In the genomic region with DNA sequence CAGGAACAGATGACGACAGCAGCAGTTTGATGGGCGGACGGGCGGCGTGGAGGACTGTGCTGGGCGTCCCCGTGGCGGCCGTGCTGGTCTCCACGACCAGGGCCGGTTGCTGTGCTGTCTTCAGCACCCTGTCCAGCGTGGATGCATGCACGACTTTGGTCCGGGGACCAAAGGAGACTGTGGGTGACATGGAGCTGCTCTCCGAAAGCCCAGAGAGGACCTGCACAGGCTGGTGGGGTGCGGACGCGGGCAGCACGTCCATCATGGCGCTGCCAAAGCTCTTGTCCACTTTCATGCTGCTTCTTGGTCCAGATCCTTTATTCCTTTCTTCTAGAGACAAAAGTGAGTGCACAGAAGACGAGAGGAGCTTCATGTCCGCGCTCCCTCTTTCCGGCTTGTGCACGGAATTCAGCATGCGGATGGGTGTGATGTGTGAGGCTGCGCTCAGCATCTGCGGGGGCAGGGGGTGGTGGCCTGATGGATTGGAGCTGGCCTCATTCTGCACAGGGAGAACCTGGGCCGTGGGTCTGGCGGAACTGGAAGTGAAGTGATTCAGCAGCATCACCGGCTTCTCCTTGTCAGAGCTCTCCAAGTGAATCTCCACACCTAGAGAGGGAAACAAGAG, we compare ENCODE assay signal across 13 cellular contexts. TPM values are rescaled to one million over a fixed set of nuclear protein-coding genes. Genes with fewer than 3 reads are reported as not detected.
DNase-seq lines count a peak whose midpoint lies in the region; ATAC-seq and TF ChIP-seq lines count a peak whose summit lies in the region.
"Had no signal": no experiment of that assay in that cellular context is flagged by ENCODE, and none has a peak within 500 bp of the region (broad histone marks: within the 10 kb centered on the region; RNA-seq: fewer than 3 reads in every experiment).

No MANE protein-coding gene starts in this region.

- no peak for TF ChIP-seq CTCF in brain (conservative IDR thresholded peaks at IDR 0.05)
- TF ChIP-seq CTCF in endothelial cell (IDR thresholded peaks at IDR 0.05; ENCODE audit: unreplicated experiment), result no peak

- CTCF ChIA-PET in activated CD4-positive, alpha-beta T cell treated with anti-CD3 and anti-CD28 coated beads, Interleukin-2, amount 10 ng/mL, durations not matched to agents 7 days and 5 days (lab: Charles Lee), result interaction anchor here (1.2 kb wide), 1 partner anchor 18 kb away, joined by 7 read pairs; no protein-coding TSS in a partner anchor

- H3K27ac Mint-ChIP-seq in brain, result peak overlapping the region in 3 of 5 experiments; percentile 28 to 80 (median 38)
- H3K27ac Mint-ChIP-seq in endothelial cell (ENCODE audit: unreplicated experiment), result no peak overlapping the region
- H3K27ac Mint-ChIP-seq in activated CD4-positive, alpha-beta T cell treated with anti-CD3 and anti-CD28 coated beads, Interleukin-2, amount 10 ng/mL, durations not matched to agents 7 days and 5 days, result no peak overlapping the region

- H3K4me1 Mint-ChIP-seq in brain, result no peaks in the 10 kb centered on the region
- no peaks in the 10 kb centered on the region for H3K4me1 Mint-ChIP-seq in endothelial cell (ENCODE audit: unreplicated experiment)
- H3K4me1 Mint-ChIP-seq in activated CD4-positive, alpha-beta T cell treated with anti-CD3 and anti-CD28 coated beads, Interleukin-2, amount 10 ng/mL, durations not matched to agents 7 days and 5 days, result peaks cover under 1% of the 10 kb centered on the region

- DNase-seq in endothelial cell (ENCODE audit: low spot score) (no peak), mesenteric fat pad (ENCODE audit: low spot score) (peak; percentile 62), posterior vena cava (ENCODE audit: low spot score) (peak; percentile 67), HuH-7 (ENCODE audit: low spot score) (no peak), T-helper 9 cell (no peak)
- DNase-seq in activated CD4-positive, alpha-beta T cell treated with anti-CD3 and anti-CD28 coated beads, Interleukin-2, amount 10 ng/mL, durations not matched to agents 7 days and 5 days, result no peak
- DNase-seq: CD4-positive, CD25-positive, alpha-beta regulatory T cell; DMS 273 treated with DMSO at 0.1 percent for 48 hours; GOT3 had no signal

- no peak for ATAC-seq in GM21529 (IDR thresholded peaks at IDR 0.05; ENCODE audit: unreplicated experiment)
- ATAC-seq: A549, K562 had no signal

- H3K27me3 Mint-ChIP-seq in brain, result no peaks in the 10 kb centered on the region
- peaks cover 6% of the 10 kb centered on the region for H3K27me3 Mint-ChIP-seq in endothelial cell (ENCODE audit: unreplicated experiment)
- H3K27me3 Mint-ChIP-seq in activated CD4-positive, alpha-beta T cell treated with anti-CD3 and anti-CD28 coated beads, Interleukin-2, amount 10 ng/mL, durations not matched to agents 7 days and 5 days, result no peaks in the 10 kb centered on the region
- H3K27me3 Mint-ChIP-seq: CD4-positive, CD25-positive, alpha-beta regulatory T cell had no signal

- intact Hi-C loops in posterior vena cava (cut with DNase I), result no loop called here

- H3K36me3 Mint-ChIP-seq in brain (peaks cover 70% of the 10 kb centered on the region), endothelial cell (ENCODE audit: low read depth, unreplicated experiment) (peaks cover 38% of the 10 kb centered on the region)
- peaks cover 2% of the 10 kb centered on the region for H3K36me3 Mint-ChIP-seq in activated CD4-positive, alpha-beta T cell treated with anti-CD3 and anti-CD28 coated beads, Interleukin-2, amount 10 ng/mL, durations not matched to agents 7 days and 5 days (ENCODE audit: low read depth)

- no peak overlapping the region for H3K4me3 Mint-ChIP-seq in brain
- peak overlapping the region; percentile 51 for H3K4me3 Mint-ChIP-seq in endothelial cell (ENCODE audit: unreplicated experiment)
- H3K4me3 Mint-ChIP-seq in activated CD4-positive, alpha-beta T cell treated with anti-CD3 and anti-CD28 coated beads, Interleukin-2, amount 10 ng/mL, durations not matched to agents 7 days and 5 days, result no peak overlapping the region

- POLR2A ChIA-PET in activated CD4-positive, alpha-beta T cell treated with anti-CD3 and anti-CD28 coated beads, Interleukin-2, amount 10 ng/mL, durations not matched to agents 7 days and 5 days (lab: Charles Lee), result no interaction called here

- H3K9me3 Mint-ChIP-seq in brain (no peaks in the 10 kb centered on the region), endothelial cell (ENCODE audit: unreplicated experiment) (no peaks in the 10 kb centered on the region)
- no peaks in the 10 kb centered on the region for H3K9me3 Mint-ChIP-seq in activated CD4-positive, alpha-beta T cell treated with anti-CD3 and anti-CD28 coated beads, Interleukin-2, amount 10 ng/mL, durations not matched to agents 7 days and 5 days
- H3K9me3 Mint-ChIP-seq: CD4-positive, CD25-positive, alpha-beta regulatory T cell had no signal

RNA-seq across cellular contexts. Expression of a gene that starts 20.3 kb away (rescaled TPM):
- 82.0 TPM for polyA plus RNA-seq in brain (ENCODE audit: insufficient read depth, low read depth, low replicate concordance)
- total RNA-seq in endothelial cell (ENCODE audit: unreplicated experiment) (71.6 TPM), mesenteric fat pad (78.6 TPM), posterior vena cava (10 to 100 TPM; 51.2 to 52.2 TPM)
- total RNA-seq in activated CD4-positive, alpha-beta T cell treated with anti-CD3 and anti-CD28 coated beads, Interleukin-2, amount 10 ng/mL, durations not matched to agents 7 days and 5 days, result 10 to 100 TPM; 50.5 to 55.4 TPM

RNA-seq across cellular contexts. Expression of a gene that starts 28.9 kb away (rescaled TPM):
- 33.4 TPM for polyA plus RNA-seq in brain (ENCODE audit: insufficient read depth, low read depth, low replicate concordance)
- total RNA-seq in endothelial cell (ENCODE audit: unreplicated experiment), result 13.5 TPM
- total RNA-seq in mesenteric fat pad, result 66.9 TPM
- total RNA-seq in posterior vena cava, result 10 to 100 TPM; 50.4 to 58.5 TPM
- 10 to 100 TPM; 27.4 to 30.6 TPM for total RNA-seq in activated CD4-positive, alpha-beta T cell treated with anti-CD3 and anti-CD28 coated beads, Interleukin-2, amount 10 ng/mL, durations not matched to agents 7 days and 5 days

Comparison
In these comparisons a context has a peak if more than half of its experiments do, and no peak if none do; other contexts are left out.
1. H3K27ac Mint-ChIP-seq: peak in brain (3 of 5); none in endothelial cell (single experiment) and activated CD4-positive, alpha-beta T cell treated with anti-CD3 and anti-CD28 coated beads, Interleukin-2, amount 10 ng/mL, durations not matched to agents 7 days and 5 days (single experiment).
2. DNase-seq: peak in mesenteric fat pad (single experiment) and posterior vena cava (single experiment); none in endothelial cell (single experiment), HuH-7 (single experiment), T-helper 9 cell (single experiment) and activated CD4-positive, alpha-beta T cell treated with anti-CD3 and anti-CD28 coated beads, Interleukin-2, amount 10 ng/mL, durations not matched to agents 7 days and 5 days (single experiment).